In the genomic region with DNA sequence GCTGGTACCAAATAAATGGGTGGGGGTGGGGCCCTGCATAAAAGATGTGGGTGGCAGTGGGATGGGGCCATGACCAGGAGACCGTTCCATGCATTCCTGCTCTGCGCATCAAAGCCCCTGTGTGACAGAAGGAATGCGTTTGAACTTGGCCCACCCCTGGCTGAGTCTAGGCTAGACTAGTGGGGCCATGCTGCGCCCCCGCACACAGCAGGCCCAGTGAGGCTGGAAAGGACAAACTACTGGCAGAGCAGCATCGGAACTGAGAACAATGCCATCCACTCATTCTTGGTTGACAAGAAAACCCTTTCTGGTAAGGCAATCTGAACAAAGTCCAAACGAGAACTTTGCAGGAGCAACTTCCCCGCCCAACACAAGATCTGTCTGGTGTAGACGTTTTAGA, we compare ENCODE assay signal across 21 cellular contexts.
"Had no signal": no experiment of that assay in that cellular context is flagged by ENCODE, and none has a peak within 500 bp of the region (broad histone marks: within the 10 kb centered on the region; RNA-seq: fewer than 3 reads in every experiment).

No MANE protein-coding gene starts in this region.

- H3K27me3 Mint-ChIP-seq: activated naive CD4-positive, alpha-beta T cell treated with anti-CD3 and anti-CD28 coated beads, Interleukin-2, amount 50 U/mL, for 24 hours; naive thymus-derived CD8-positive, alpha-beta T cell; progenitor cell of endocrine pancreas had no signal

- H3K4me1 ChIP-seq: adrenal gland had no signal

- H3K9me3 ChIP-seq: adrenal gland, sigmoid colon had no signal

- H3K9me3 Mint-ChIP-seq: activated CD4-positive, alpha-beta T cell treated with anti-CD3 and anti-CD28 coated beads, Interleukin-2, amount 10 ng/mL, durations not matched to agents 24 days and 14 days; stimulated activated effector memory CD8-positive, alpha-beta T cell treated with anti-CD3 and anti-CD28 coated beads, Interleukin-12 subunit alpha, Interleukin-12 subunit beta, amount 100 ng/mL, for 72 hours; WTC11 had no signal

- DNase-seq: activated CD4-positive, alpha-beta T cell treated with anti-CD3 and anti-CD28 coated beads, Interleukin-2, amount 10 ng/mL, durations not matched to agents 24 days and 14 days; activated CD8-positive, alpha-beta memory T cell treated with anti-CD3 and anti-CD28 coated beads, Interleukin-2, amount 50 U/mL, for 4 hours; activated CD8-positive, alpha-beta T cell treated with anti-CD3 and anti-CD28 coated beads, Interleukin-2, amount 10 ng/mL, durations not matched to agents 7 days and 5 days; activated effector memory CD4-positive, alpha-beta T cell treated with anti-CD3 and anti-CD28 coated beads, Interleukin-2, amount 50 U/mL, for 16 hours; activated T-cell treated with anti-CD3 and anti-CD28 coated beads, Interleukin-2, amount 50 U/mL, for 48 hours; adrenal gland; central memory CD4-positive, alpha-beta T cell; cortex of kidney; effector CD8-positive, alpha-beta T cell; foreskin melanocyte; left cardiac atrium; naive thymus-derived CD8-positive, alpha-beta T cell; sigmoid colon; stimulated activated CD4-positive, alpha-beta T cell treated with anti-CD3 and anti-CD28 coated beads, Interleukin-12 subunit alpha, Interleukin-12 subunit beta, amount 100 ng/mL, for 4 hours had no signal

- H3K27ac Mint-ChIP-seq: activated CD4-positive, alpha-beta T cell treated with anti-CD3 and anti-CD28 coated beads, Interleukin-2, amount 10 ng/mL, durations not matched to agents 24 days and 14 days; activated CD8-positive, alpha-beta T cell treated with anti-CD3 and anti-CD28 coated beads, Interleukin-2, amount 10 ng/mL, durations not matched to agents 7 days and 5 days; activated naive CD4-positive, alpha-beta T cell treated with anti-CD3 and anti-CD28 coated beads, Interleukin-2, amount 50 U/mL, for 24 hours; progenitor cell of endocrine pancreas; stimulated activated effector memory CD8-positive, alpha-beta T cell treated with anti-CD3 and anti-CD28 coated beads, Interleukin-12 subunit alpha, Interleukin-12 subunit beta, amount 100 ng/mL, for 72 hours; WTC11 had no signal

- H3K27me3 ChIP-seq: adrenal gland, heart left ventricle, sigmoid colon had no signal

- ATAC-seq: activated CD8-positive, alpha-beta T cell treated with anti-CD3 and anti-CD28 coated beads, Interleukin-2, amount 10 ng/mL, durations not matched to agents 7 days and 5 days; naive thymus-derived CD8-positive, alpha-beta T cell; stimulated activated effector memory CD8-positive, alpha-beta T cell treated with anti-CD3 and anti-CD28 coated beads, Interleukin-12 subunit alpha, Interleukin-12 subunit beta, amount 100 ng/mL, for 72 hours; WTC11 had no signal

- H3K4me3 ChIP-seq: adrenal gland, heart left ventricle, lung, sigmoid colon had no signal

- FAIRE-seq: TTC549 had no signal

- H3K27ac ChIP-seq: adrenal gland, sigmoid colon had no signal

- H3K36me3 Mint-ChIP-seq: WTC11 had no signal

- H3K4me1 Mint-ChIP-seq: activated CD4-positive, alpha-beta T cell treated with anti-CD3 and anti-CD28 coated beads, Interleukin-2, amount 10 ng/mL, durations not matched to agents 24 days and 14 days; activated naive CD4-positive, alpha-beta T cell treated with anti-CD3 and anti-CD28 coated beads, Interleukin-2, amount 50 U/mL, for 24 hours; naive thymus-derived CD8-positive, alpha-beta T cell; stimulated activated effector memory CD8-positive, alpha-beta T cell treated with anti-CD3 and anti-CD28 coated beads, Interleukin-12 subunit alpha, Interleukin-12 subunit beta, amount 100 ng/mL, for 72 hours had no signal

- H3K4me3 Mint-ChIP-seq: activated CD4-positive, alpha-beta T cell treated with anti-CD3 and anti-CD28 coated beads, Interleukin-2, amount 10 ng/mL, durations not matched to agents 24 days and 14 days; activated CD8-positive, alpha-beta T cell treated with anti-CD3 and anti-CD28 coated beads, Interleukin-2, amount 10 ng/mL, durations not matched to agents 7 days and 5 days; activated naive CD4-positive, alpha-beta T cell treated with anti-CD3 and anti-CD28 coated beads, Interleukin-2, amount 50 U/mL, for 24 hours; naive thymus-derived CD8-positive, alpha-beta T cell; stimulated activated effector memory CD8-positive, alpha-beta T cell treated with anti-CD3 and anti-CD28 coated beads, Interleukin-12 subunit alpha, Interleukin-12 subunit beta, amount 100 ng/mL, for 72 hours; WTC11 had no signal
